In the genomic region with DNA sequence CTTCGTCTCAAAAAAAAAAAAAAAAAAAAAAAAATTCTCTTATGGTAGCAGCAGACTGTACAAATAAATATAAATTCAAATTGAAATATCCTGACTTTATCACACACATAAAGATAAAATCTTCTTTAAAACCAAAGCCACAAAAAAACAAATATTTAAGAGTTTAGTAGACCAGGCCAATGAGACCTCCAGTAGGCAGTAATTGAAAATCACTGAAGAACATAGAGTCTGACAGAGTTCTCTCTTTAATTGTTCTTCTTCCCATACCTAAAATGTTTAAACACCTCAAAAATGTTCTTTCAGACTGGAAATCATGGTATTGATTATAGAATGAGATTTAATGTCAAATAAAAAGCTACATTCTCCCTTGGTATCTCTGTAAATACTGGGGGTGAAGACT, we compare ENCODE assay signal across 21 cellular contexts. TPM values are rescaled to one million over a fixed set of nuclear protein-coding genes. Genes with fewer than 3 reads are reported as not detected.
DNase-seq lines count a peak whose midpoint lies in the region; ATAC-seq, FAIRE-seq and TF ChIP-seq lines count a peak whose summit lies in the region.
"Had no signal": no experiment of that assay in that cellular context is flagged by ENCODE, and none has a peak within 500 bp of the region (broad histone marks: within the 10 kb centered on the region; RNA-seq: fewer than 3 reads in every experiment).

No MANE protein-coding gene starts in this region.

- H3K9me3 ChIP-seq in BE2C, result no peaks in the 10 kb centered on the region

- TF ChIP-seq CTCF in CD14-positive monocyte (IDR thresholded peaks at IDR 0.05) (no peak), BE2C (IDR thresholded peaks at IDR 0.05; ENCODE audit: low read depth, low read length) (no peak)

- intact Hi-C loops in CD14-positive monocyte (cut with micrococcal nuclease), result no loop called here

- no peaks in the 10 kb centered on the region for H3K27me3 Mint-ChIP-seq in activated naive CD4-positive, alpha-beta T cell treated with anti-CD3 and anti-CD28 coated beads, Interleukin-2, amount 50 U/mL, for 24 hours
- H3K27me3 Mint-ChIP-seq in CD14-positive monocyte (ENCODE audit: low read depth in 3 of 3), result no peaks in the 10 kb centered on the region

- ATAC-seq in activated naive CD4-positive, alpha-beta T cell treated with anti-CD3 and anti-CD28 coated beads, Interleukin-2, amount 50 U/mL, for 72 hours, result no peak
- ATAC-seq in activated CD4-positive, CD25-positive, alpha-beta regulatory T cell treated with anti-CD3 and anti-CD28 coated beads, Interleukin-2, amount 50 U/mL, for 24 hours, result no peak
- ATAC-seq: GM23338, HCT116 had no signal

- H3K4me3 Mint-ChIP-seq in activated naive CD4-positive, alpha-beta T cell treated with anti-CD3 and anti-CD28 coated beads, Interleukin-2, amount 50 U/mL, for 24 hours, result no peak overlapping the region
- H3K4me3 Mint-ChIP-seq in CD14-positive monocyte, result no peak overlapping the region
- H3K4me3 Mint-ChIP-seq: GM23338 had no signal

- H3K4me3 ChIP-seq in BE2C (ENCODE audit: low read depth, low read length), result no peak overlapping the region
- H3K4me3 ChIP-seq: GM23338, K562 had no signal

- peak; percentile 51 for FAIRE-seq in endometrium (lab: Jason Lieb, UNC)
- FAIRE-seq: D721Med, K562 had no signal

- H3K27ac Mint-ChIP-seq in activated naive CD4-positive, alpha-beta T cell treated with anti-CD3 and anti-CD28 coated beads, Interleukin-2, amount 50 U/mL, for 24 hours, result peak overlapping the region; percentile 12
- no peak overlapping the region for H3K27ac Mint-ChIP-seq in activated naive CD4-positive, alpha-beta T cell treated with anti-CD3 and anti-CD28 coated beads, Interleukin-2, amount 50 U/mL, for 72 hours
- peak overlapping the region in 1 of 7 donors; percentile 30 for H3K27ac Mint-ChIP-seq in CD14-positive monocyte
- H3K27ac Mint-ChIP-seq: GM23338 had no signal

- no peaks in the 10 kb centered on the region for H3K36me3 ChIP-seq in BE2C

- peaks cover 23% of the 10 kb centered on the region for H3K36me3 Mint-ChIP-seq in activated naive CD4-positive, alpha-beta T cell treated with anti-CD3 and anti-CD28 coated beads, Interleukin-2, amount 50 U/mL, for 24 hours
- H3K36me3 Mint-ChIP-seq in activated naive CD4-positive, alpha-beta T cell treated with anti-CD3 and anti-CD28 coated beads, Interleukin-2, amount 50 U/mL, for 72 hours, result peaks cover 6 to 7% of the 10 kb centered on the region in 2 donors
- peaks cover 23 to 32% of the 10 kb centered on the region in 2 donors for H3K36me3 Mint-ChIP-seq in CD14-positive monocyte

- no peaks in the 10 kb centered on the region for H3K4me1 ChIP-seq in BE2C

- H3K4me1 Mint-ChIP-seq in activated naive CD4-positive, alpha-beta T cell treated with anti-CD3 and anti-CD28 coated beads, Interleukin-2, amount 50 U/mL, for 24 hours, result peaks cover 56% of the 10 kb centered on the region
- peaks cover 7% of the 10 kb centered on the region for H3K4me1 Mint-ChIP-seq in CD14-positive monocyte

- H3K9me3 Mint-ChIP-seq in activated naive CD4-positive, alpha-beta T cell treated with anti-CD3 and anti-CD28 coated beads, Interleukin-2, amount 50 U/mL, for 24 hours, result no peaks in the 10 kb centered on the region
- H3K9me3 Mint-ChIP-seq in activated naive CD4-positive, alpha-beta T cell treated with anti-CD3 and anti-CD28 coated beads, Interleukin-2, amount 50 U/mL, for 72 hours, result peaks cover 0 to 3% of the 10 kb centered on the region in 2 donors
- peaks cover 1 to 4% (median 3%) of the 10 kb centered on the region in 7 donors for H3K9me3 Mint-ChIP-seq in CD14-positive monocyte

- no peaks in the 10 kb centered on the region for H3K27me3 ChIP-seq in BE2C

- no peak for DNase-seq in activated naive CD4-positive, alpha-beta T cell treated with anti-CD3 and anti-CD28 coated beads, Interleukin-2, amount 50 U/mL, for 72 hours (ENCODE audit: low spot score in 2 of 2)
- peak; percentile 25 for DNase-seq in M059J (ENCODE audit: low read depth)
- DNase-seq in CD14-positive monocyte (ENCODE audit: low spot score), result no peak
- DNase-seq in BE2C, result no peak
- no peak for DNase-seq in stimulated activated CD4-positive, alpha-beta T cell treated with anti-CD3 and anti-CD28 coated beads, Interleukin-12 subunit alpha, Interleukin-12 subunit beta, amount 100 ng/mL, for 4 hours
- DNase-seq: DMS79 treated with DMSO at 0.1 percent for 48 hours, MV-4-11, NCI-H1417, NCI-H187 treated with DMSO at 0.1 percent for 48 hours, NCI-H446, NCI-H69, OCI-M1, RPMI8226, SIG-M5 had no signal

RNA-seq across cellular contexts. Expression of a gene that starts 20.8 kb away (rescaled TPM):
- total RNA-seq in activated naive CD4-positive, alpha-beta T cell treated with anti-CD3 and anti-CD28 coated beads, Interleukin-2, amount 50 U/mL, for 72 hours, result 100 to 1,000 TPM; 133 to 157 TPM
- total RNA-seq in M059J (2014; rRNA removed; shearing (Covaris generic)), result 103 and 105 TPM in 2 replicates
- polyA plus RNA-seq in CD14-positive monocyte, result 10 to 100 TPM; 66.6 to 95.4 TPM
- 50.1 TPM for polyA plus RNA-seq in BE2C (2012; ENCODE audit: insufficient read depth, insufficient read length, low read depth)

RNA-seq across cellular contexts. Expression of a gene that starts 21.9 kb away (rescaled TPM):
- total RNA-seq in activated naive CD4-positive, alpha-beta T cell treated with anti-CD3 and anti-CD28 coated beads, Interleukin-2, amount 50 U/mL, for 72 hours, result 10 to 100 TPM; 17.3 to 27.0 TPM
- 53.6 and 66.7 TPM in 2 replicates for total RNA-seq in M059J (2014; rRNA removed; shearing (Covaris generic))
- 10 to 100 TPM; 23.4 to 24.7 TPM for polyA plus RNA-seq in CD14-positive monocyte
- polyA plus RNA-seq in BE2C (2012; ENCODE audit: insufficient read depth, insufficient read length, low read depth), result 8.8 TPM
